In the genomic region with DNA sequence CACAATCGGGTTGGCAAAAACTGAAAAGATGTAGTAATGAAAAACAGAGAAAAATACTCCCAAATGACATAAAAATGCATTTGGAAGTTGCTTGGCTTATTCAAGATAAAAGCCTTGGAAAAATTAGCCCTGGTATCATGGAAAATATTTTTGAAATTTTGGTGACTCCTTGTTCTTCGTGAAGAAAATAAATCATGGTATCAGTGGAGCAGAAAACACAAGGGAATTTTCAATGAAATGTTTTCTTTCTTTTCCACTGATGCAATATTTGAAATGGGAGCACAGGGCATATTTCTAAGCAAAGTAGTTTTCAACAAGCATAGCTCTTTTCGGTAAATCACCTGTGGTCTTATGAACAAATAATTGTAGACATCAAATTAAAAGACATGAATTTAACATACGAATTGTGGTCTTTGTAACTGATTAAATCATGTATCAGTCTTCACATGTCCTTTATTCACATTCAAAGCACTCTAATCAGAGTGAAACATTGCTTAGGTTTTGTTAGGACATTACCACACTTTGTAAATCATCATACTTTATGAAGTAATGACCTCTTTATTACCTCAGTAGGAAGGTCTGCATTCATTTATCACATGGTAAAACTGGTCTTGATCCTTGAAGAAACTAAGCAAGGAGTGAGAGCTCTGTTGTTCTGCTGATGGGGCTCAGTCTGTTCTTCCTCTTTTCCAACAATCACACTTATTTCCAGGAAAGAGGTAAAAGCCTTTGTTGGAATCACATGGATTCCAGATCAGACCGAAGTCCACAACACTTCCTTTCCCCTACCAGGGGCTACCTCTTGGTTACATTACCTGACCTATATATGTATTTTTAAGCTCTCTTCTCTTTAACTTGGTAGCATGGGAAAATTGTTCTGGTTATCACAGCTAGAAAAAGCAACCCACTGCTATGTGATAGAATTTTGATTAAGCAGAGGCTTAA, we compare ENCODE assay signal across 22 cellular contexts.
A peak's percentile ranks its signal among the peaks of the same experiment; 100 is the strongest.
DNase-seq lines count a peak whose midpoint lies in the region; ATAC-seq and TF ChIP-seq lines count a peak whose summit lies in the region.
"Had no signal": no experiment of that assay in that cellular context is flagged by ENCODE, and none has a peak within 500 bp of the region (broad histone marks: within the 10 kb centered on the region; RNA-seq: fewer than 3 reads in every experiment).

No MANE protein-coding gene starts in this region.

- no peak overlapping the region for H3K4me3 ChIP-seq in adrenal gland
- H3K4me3 ChIP-seq in transverse colon, result no peak overlapping the region
- H3K4me3 ChIP-seq: ovary, PC-9, SJSA1 had no signal

- TF ChIP-seq CTCF in adrenal gland (IDR thresholded peaks at IDR 0.05) (no peak), nephron (IDR thresholded peaks at IDR 0.05; ENCODE audit: unreplicated experiment in 3 of 3) (no peak), transverse colon (IDR thresholded peaks at IDR 0.05) (no peak)

- H3K27me3 ChIP-seq in adrenal gland (no peaks in the 10 kb centered on the region), transverse colon (no peaks in the 10 kb centered on the region)
- H3K27me3 ChIP-seq: ovary, SJSA1 had no signal

- H3K27ac ChIP-seq in adrenal gland (peak overlapping the region in 3 of 5 donors; percentile 28 to 64 (median 32)), transverse colon (peak overlapping the region in 3 of 4 donors; percentile 22 to 45 (median 44))
- H3K27ac ChIP-seq: PC-9, SJSA1 had no signal

- no peak for TF ChIP-seq EP300 in transverse colon (IDR thresholded peaks at IDR 0.05; ENCODE audit: low read depth)

- H3K4me1 ChIP-seq in adrenal gland (replicated peaks in 1 of 2) (peaks cover 0 to 2% of the 10 kb centered on the region in 2 donors), transverse colon (peaks cover 2 to 14% (median 5%) of the 10 kb centered on the region in 4 donors)

- TF ChIP-seq POLR2A in adrenal gland (IDR thresholded peaks at IDR 0.05), result no peak
- no peak for TF ChIP-seq POLR2A in transverse colon (IDR thresholded peaks at IDR 0.05)

- H3K4me3 Mint-ChIP-seq in nephron (no peak overlapping the region), immature natural killer cell (no peak overlapping the region)
- H3K4me3 Mint-ChIP-seq: stimulated activated naive B cell treated with anti-CD40 and anti-IgM and Interleukin-4, amounts not matched to agents 10 μg/mL and 1 μg/mL and 100 μg/mL, for 72 hours had no signal

- no peaks in the 10 kb centered on the region for H3K9me3 ChIP-seq in adrenal gland (replicated peaks in 1 of 3)
- no peaks in the 10 kb centered on the region for H3K9me3 ChIP-seq in transverse colon
- H3K9me3 ChIP-seq: ovary, SJSA1 had no signal

- H3K36me3 ChIP-seq in adrenal gland (replicated peaks in 1 of 2), result no peaks in the 10 kb centered on the region
- no peaks in the 10 kb centered on the region for H3K36me3 ChIP-seq in transverse colon
- H3K36me3 ChIP-seq: ovary, SJSA1 had no signal

- H3K27me3 Mint-ChIP-seq in nephron (ENCODE audit: low read depth) (no peaks in the 10 kb centered on the region), immature natural killer cell (ENCODE audit: low read depth in 3 of 3) (peaks cover 8 to 18% (median 11%) of the 10 kb centered on the region in 3 donors)

- H3K27ac Mint-ChIP-seq in nephron, result peak overlapping the region; percentile 32 to 38 (median 35)
- H3K27ac Mint-ChIP-seq in immature natural killer cell, result no peak overlapping the region
- H3K27ac Mint-ChIP-seq: stimulated activated naive B cell treated with anti-CD40 and anti-IgM and Interleukin-4, amounts not matched to agents 10 μg/mL and 1 μg/mL and 100 μg/mL, for 72 hours had no signal

- in situ Hi-C loops in transverse colon (cut with MboI; ENCODE audit: low pct_ligation_motif_present in 1 of 4, low pct_unique_long_range_greater_than_20kb in 1 of 4, low sequenced_read_pairs in 3 of 4), result loop anchor here in 1 of 4 donors (25.0 kb wide), 1 partner anchor 395 kb away; no protein-coding TSS in a partner anchor

- WGBS in adrenal gland, 4 donors, result 43 to 59% (median 54%) methylated on average over 5 of the region's 5 CpGs
- WGBS in transverse colon (ENCODE audit: low coverage in 1 of 2), 2 donors, result 61 to 75% methylated on average over 4 to 5 of the region's 5 CpGs

- H3K9me3 Mint-ChIP-seq in nephron (peaks cover 11% of the 10 kb centered on the region), immature natural killer cell (peaks cover 0 to 2% (median 0%) of the 10 kb centered on the region in 6 donors)

- intact Hi-C loops in adrenal gland (cut with DNase I) (no loop called here), transverse colon (cut with DNase I; ENCODE audit: low total_unique reads) (no loop called here)

- H3K4me1 Mint-ChIP-seq in nephron (peaks cover 26% of the 10 kb centered on the region), immature natural killer cell (no peaks in the 10 kb centered on the region)
- H3K4me1 Mint-ChIP-seq: stimulated activated naive B cell treated with anti-CD40 and anti-IgM and Interleukin-4, amounts not matched to agents 10 μg/mL and 1 μg/mL and 100 μg/mL, for 72 hours had no signal

- H3K36me3 Mint-ChIP-seq in nephron (ENCODE audit: low read depth), result peaks cover 3% of the 10 kb centered on the region
- H3K36me3 Mint-ChIP-seq in immature natural killer cell, result no peaks in the 10 kb centered on the region
- H3K36me3 Mint-ChIP-seq: stimulated activated naive B cell treated with anti-CD40 and anti-IgM and Interleukin-4, amounts not matched to agents 10 μg/mL and 1 μg/mL and 100 μg/mL, for 72 hours had no signal

- ATAC-seq in GM18517 (IDR thresholded peaks at IDR 0.05; ENCODE audit: unreplicated experiment), result no peak
- ATAC-seq: stimulated activated naive B cell treated with anti-CD40 and anti-IgM and Interleukin-4, amounts not matched to agents 10 μg/mL and 1 μg/mL and 100 μg/mL, for 72 hours had no signal

- DNase-seq in adrenal gland (no peak), fibroblast of peridontal ligament (ENCODE audit: extremely low read depth) (peak; percentile 79), transverse colon (no peak), CD1c-positive myeloid dendritic cell (ENCODE audit: extremely low spot score) (no peak), immature natural killer cell (no peak)
- DNase-seq: activated CD4-positive, alpha-beta T cell treated with anti-CD3 and anti-CD28 coated beads, Interleukin-2, amount 50 U/mL, for 48 hours; amygdala; DND-41; effector memory CD4-positive, alpha-beta T cell; hippocampal formation; KG1; MV-4-11; NCI-H187 treated with DMSO at 0.1 percent for 48 hours; NCI-H345; ovary; PC-9; stimulated activated CD4-positive, alpha-beta T cell treated with anti-CD3 and anti-CD28 coated beads, Interleukin-1b, Interleukin-23, amount 100 ng/mL, for 48 hours; stimulated activated naive B cell treated with anti-CD40 and anti-IgM and Interleukin-4, amounts not matched to agents 10 μg/mL and 1 μg/mL and 100 μg/mL, for 72 hours; T-helper 2 cell had no signal

Comparison
In these comparisons a context has a peak if more than half of its experiments do, and no peak if none do; other contexts are left out.
1. H3K27ac Mint-ChIP-seq: peak in nephron (3 of 3); none in immature natural killer cell (0 of 6).